11 cellular contexts compared by ENCODE assay signal in genomic region chr12:57236925-57237652, GRCh38. TPM values are rescaled to one million over a fixed set of nuclear protein-coding genes. Genes with fewer than 3 reads are reported as not detected.
DNase-seq lines count a peak whose midpoint lies in the region; ATAC-seq and TF ChIP-seq lines count a peak whose summit lies in the region.
"Had no signal": no experiment of that assay in that cellular context is flagged by ENCODE, and none has a peak within 500 bp of the region (broad histone marks: within the 10 kb centered on the region; RNA-seq: fewer than 3 reads in every experiment).

No MANE protein-coding gene starts in this region.

- no peak for ATAC-seq in psoas muscle
- no peak for ATAC-seq in activated CD4-positive, CD25-positive, alpha-beta regulatory T cell treated with anti-CD3 and anti-CD28 coated beads, Interleukin-2, amount 50 U/mL, for 24 hours
- ATAC-seq in HG03039 (IDR thresholded peaks at IDR 0.05; ENCODE audit: unreplicated experiment): no peak
- ATAC-seq: Panc1 had no signal

- H3F3A ChIP-seq in PC-9 (ENCODE audit: insufficient read depth, low read depth): peaks cover 74% of the 10 kb centered on the region

- DNase-seq in GM20000 (ENCODE audit: low spot score) (peak; percentile 10), PC-9 (peak in 1 of 2 experiments; percentile 25), epithelial cell of esophagus (ENCODE audit: low read depth) (no peak), psoas muscle (peak; percentile 24 to 63), NCI-H2081 treated with DMSO at 0.1 percent for 48 hours (lab: John Stamatoyannopoulos, UW) (no peak), NCI-H1092 (lab: John Stamatoyannopoulos, UW) (no peak)
- DNase-seq: KBM-7 had no signal

- TF ChIP-seq CTCF in GM20000 (IDR thresholded peaks at IDR 0.05; ENCODE audit: extremely low read depth, missing control alignments) (no peak), PC-9 (conservative IDR thresholded peaks at IDR 0.05) (no peak), epithelial cell of esophagus (IDR thresholded peaks at IDR 0.05; ENCODE audit: insufficient read depth, low read depth, low read length, missing control alignments) (no peak), psoas muscle (IDR thresholded peaks at IDR 0.05) (no peak)

- WGBS in psoas muscle, 3 donors: 44 to 61% (median 47%) methylated on average over 7 to 10 of the region's 10 CpGs

- H2AFZ ChIP-seq in PC-9: no peak overlapping the region

- H3K27ac ChIP-seq in PC-9 (no peak overlapping the region), psoas muscle (peak overlapping the region; percentile 36)

- H3K79me2 ChIP-seq in PC-9 (ENCODE audit: low read depth): peaks cover 11% of the 10 kb centered on the region

- CTCF ChIA-PET in PC-9 (lab: Charles Lee): no interaction called here

- H3K27me3 ChIP-seq in PC-9 (ENCODE audit: insufficient read depth, low read depth) (peaks cover 26% of the 10 kb centered on the region), psoas muscle (ENCODE audit: insufficient read depth in 3 of 3, low read length in 2 of 3) (peaks cover 0 to 23% (median 0%) of the 10 kb centered on the region in 3 donors)

- H3K4me2 ChIP-seq in PC-9: 0 out of 2 replicates have a peak overlapping the region, but pooled peaks have one; percentile 73

- no peaks in the 10 kb centered on the region for H3K9me2 ChIP-seq in PC-9 (ENCODE audit: insufficient read depth)

- H3K4me3 ChIP-seq in PC-9 (no peak overlapping the region), epithelial cell of esophagus (ENCODE audit: low read length) (peak overlapping the region; percentile 44), psoas muscle (peak overlapping the region; percentile 45)
- H3K4me3 ChIP-seq: HAP-1 had no signal

- H4K20me1 ChIP-seq in PC-9 (ENCODE audit: insufficient read depth): peaks cover 24% of the 10 kb centered on the region

- peaks cover 10% of the 10 kb centered on the region; the same call in 1 of the 2 replicates for H3K4me1 ChIP-seq in PC-9 (replicated peaks; ENCODE audit: insufficient read depth)
- peaks cover 32% of the 10 kb centered on the region for H3K4me1 ChIP-seq in psoas muscle

- H3K36me3 ChIP-seq in PC-9 (ENCODE audit: low read depth): peaks cover 26% of the 10 kb centered on the region
- peaks cover 7 to 30% of the 10 kb centered on the region in 2 donors for H3K36me3 ChIP-seq in psoas muscle (ENCODE audit: insufficient read depth in 1 of 2, low read depth in 1 of 2)

- BruUV-seq in PC-9 (replicated peaks; lab: Mats Ljungman, UMichigan): no TSS peak

- POLR2A ChIA-PET in PC-9 (lab: Charles Lee; ENCODE audit: unreplicated experiment): no interaction called here

- intact Hi-C loops in PC-9 (cut with micrococcal nuclease; ENCODE audit: unreplicated experiment) (no loop called here), psoas muscle (cut with DNase I) (loop anchor here in 1 of 2 donors (2.0 kb wide), 1 partner anchor 22 kb away; no protein-coding TSS in a partner anchor)

- no peaks in the 10 kb centered on the region for H3K9me3 ChIP-seq in PC-9 (ENCODE audit: insufficient read depth, low read depth)
- H3K9me3 ChIP-seq in psoas muscle: no peaks in the 10 kb centered on the region
- H3K9me3 ChIP-seq: HAP-1 had no signal

RNA-seq across cellular contexts. Expression of gene SHMT2, which starts 7.6 kb away (rescaled TPM):
- total RNA-seq in PC-9 (2021) (220 and 227 TPM in 2 replicates), psoas muscle (10 to 100 TPM; 39.2 to 59.2 (median 47.3) TPM)
- polyA plus RNA-seq in psoas muscle: 10 to 100 TPM; 36.6 to 66.8 (median 62.7) TPM

RNA-seq across cellular contexts. Expression of gene STAC3, which starts 13.9 kb away (rescaled TPM):
- total RNA-seq in PC-9 (2021): 1.3 and 2.2 TPM in 2 replicates
- 1,000 to 10,000 TPM in 2 of 4 donors, 100 to 1,000 TPM in 2; 576 to 1,676 (median 997) TPM for total RNA-seq in psoas muscle
- polyA plus RNA-seq in psoas muscle: 1,000 to 10,000 TPM in 1 of 3 donors, 100 to 1,000 TPM in 1, 10 to 100 TPM in 1; 98.2 to 1,376 (median 738) TPM

RNA-seq across cellular contexts. Expression of gene NXPH4, which starts 20.5 kb away (rescaled TPM):
- total RNA-seq in PC-9 (2021) (20.3 and 20.6 TPM in 2 replicates), psoas muscle (under 1 TPM in 3 of 4 donors, not detected in 1; 0.24 to 0.58 (median 0.42) TPM)
- under 1 TPM in 2 of 3 donors, not detected in 1; 0.01 to 0.20 TPM for polyA plus RNA-seq in psoas muscle

Comparison
In these comparisons a context has a peak if more than half of its experiments do, and no peak if none do; other contexts are left out.
1. DNase-seq: peak in GM20000 (single experiment) and psoas muscle (2 of 2); none in epithelial cell of esophagus (single experiment), NCI-H2081 treated with DMSO at 0.1 percent for 48 hours (single experiment) and NCI-H1092 (single experiment).
2. RNA of gene STAC3, which starts 13.9 kb away (total RNA-seq): 576 to 1,676 TPM in psoas muscle; 1.3 to 2.2 TPM in PC-9; every median in the first group is over 100 times any median in the second.
3. RNA of gene NXPH4, which starts 20.5 kb away (total RNA-seq): 20.3 to 20.6 TPM in PC-9; 0.24 to 0.58 TPM in psoas muscle; every median in the first group is over 10 times any median in the second.